1 cellular context compared by ENCODE assay signal in genomic region chr20:48738399-48739304, GRCh38.
TF ChIP-seq lines count a peak whose summit lies in the region.

No MANE protein-coding gene starts in this region.

TF ChIP-seq in HepG2, 621 proteins besides CTCF, POLR2A, EP300 and RAD21 (continued from another document and continues in another):
- TF ChIP-seq FUBP1 (CRISPR knock-in tag; IDR thresholded peaks at IDR 0.05; ENCODE audit: borderline replicate concordance): no peak
- TF ChIP-seq MAZ (IDR thresholded peaks at IDR 0.05; ENCODE audit: borderline replicate concordance, low read depth, low read length): no peak
- no peak for TF ChIP-seq MAZ (CRISPR knock-in tag; IDR thresholded peaks at IDR 0.05; ENCODE audit: low read depth)
- TF ChIP-seq ZEB1 (IDR thresholded peaks at IDR 0.05; ENCODE audit: insufficient replicate concordance, low read depth): peak; percentile 34
- TF ChIP-seq TIGD3 (CRISPR knock-in tag; IDR thresholded peaks at IDR 0.05; ENCODE audit: borderline replicate concordance): 0 out of 2 replicates have a peak, but pooled peaks have one; percentile 24
- peak; percentile 53 for TF ChIP-seq ARNTL (CRISPR knock-in tag; IDR thresholded peaks at IDR 0.05)
- TF ChIP-seq ZNF296 (CRISPR knock-in tag; conservative IDR thresholded peaks at IDR 0.05): no peak
- no peak for TF ChIP-seq HOMEZ (CRISPR knock-in tag; IDR thresholded peaks at IDR 0.05; ENCODE audit: low read depth)
- no peak for TF ChIP-seq SMARCE1 (IDR thresholded peaks at IDR 0.05; ENCODE audit: borderline replicate concordance)
- no peak for TF ChIP-seq MBD4 (IDR thresholded peaks at IDR 0.05; ENCODE audit: borderline replicate concordance, low read length)
- TF ChIP-seq DR1 (CRISPR knock-in tag; IDR thresholded peaks at IDR 0.05): no peak
- no peak for TF ChIP-seq CENPT (CRISPR knock-in tag; IDR thresholded peaks at IDR 0.05; ENCODE audit: low read depth)
- TF ChIP-seq ZNF746 (CRISPR knock-in tag; IDR thresholded peaks at IDR 0.05): peak; percentile 75; the same call in 1 of the 2 replicates
- TF ChIP-seq ZSCAN30 (CRISPR knock-in tag; IDR thresholded peaks at IDR 0.05): no peak
- peak; percentile 61; the same call in 1 of the 2 replicates for TF ChIP-seq PATZ1 (CRISPR knock-in tag; IDR thresholded peaks at IDR 0.05)
- peak; percentile 82 for TF ChIP-seq ZMYM3 (CRISPR knock-in tag; IDR thresholded peaks at IDR 0.05)
- TF ChIP-seq ZBED4 (CRISPR knock-in tag; IDR thresholded peaks at IDR 0.05; ENCODE audit: borderline replicate concordance): no peak
- TF ChIP-seq ZNF205 (CRISPR knock-in tag; IDR thresholded peaks at IDR 0.05): 0 out of 2 replicates have a peak, but pooled peaks have one; percentile 13
- TF ChIP-seq MAX (IDR thresholded peaks at IDR 0.05): peak; percentile 48; the same call in 1 of the 2 replicates
- TF ChIP-seq ZNF513 (CRISPR knock-in tag; conservative IDR thresholded peaks at IDR 0.05): no peak
- TF ChIP-seq ZBTB7B (CRISPR knock-in tag; IDR thresholded peaks at IDR 0.05): peak; percentile 93
- TF ChIP-seq ZNF484 (CRISPR knock-in tag; IDR thresholded peaks at IDR 0.05; ENCODE audit: borderline replicate concordance, low read depth): no peak
- no peak for TF ChIP-seq PAX8 (CRISPR knock-in tag; IDR thresholded peaks at IDR 0.05; ENCODE audit: borderline replicate concordance)
- TF ChIP-seq KLF16 (CRISPR knock-in tag; IDR thresholded peaks at IDR 0.05): 0 out of 4 replicates have a peak, but pooled peaks of 1 of the 2 experiments have one; percentile 35
- peak; percentile 58; the same call in 1 of the 2 replicates for TF ChIP-seq ZNF317 (CRISPR knock-in tag; IDR thresholded peaks at IDR 0.05)
- TF ChIP-seq ZNF430 (CRISPR knock-in tag; IDR thresholded peaks at IDR 0.05): no peak
- 0 out of 2 replicates have a peak, but pooled peaks have one; percentile 17 for TF ChIP-seq KDM4B (CRISPR knock-in tag; IDR thresholded peaks at IDR 0.05)
- TF ChIP-seq NCOA5 (CRISPR knock-in tag; IDR thresholded peaks at IDR 0.05): no peak
- peak; percentile 49; the same call in 1 of the 2 replicates for TF ChIP-seq SOX5 (CRISPR knock-in tag; IDR thresholded peaks at IDR 0.05; ENCODE audit: borderline replicate concordance)
- TF ChIP-seq ELK4 (CRISPR knock-in tag; IDR thresholded peaks at IDR 0.05; ENCODE audit: borderline replicate concordance): no peak
- no peak for TF ChIP-seq TOPORS (CRISPR knock-in tag; IDR thresholded peaks at IDR 0.05)
- 0 out of 2 replicates have a peak, but pooled peaks have one; percentile 9 for TF ChIP-seq HOXA9 (CRISPR knock-in tag; IDR thresholded peaks at IDR 0.05; ENCODE audit: borderline replicate concordance)
- peak; percentile 26; the same call in 1 of the 2 replicates for TF ChIP-seq ZNF792 (CRISPR knock-in tag; IDR thresholded peaks at IDR 0.05)
- no peak for TF ChIP-seq NFKB2 (CRISPR knock-in tag; IDR thresholded peaks at IDR 0.05; ENCODE audit: borderline replicate concordance)
- peak; percentile 98 for TF ChIP-seq ELF3 (CRISPR knock-in tag; IDR thresholded peaks at IDR 0.05)
- TF ChIP-seq PBX3 (CRISPR knock-in tag; IDR thresholded peaks at IDR 0.05; ENCODE audit: borderline replicate concordance): no peak
- no peak for TF ChIP-seq NFIB (CRISPR knock-in tag; IDR thresholded peaks at IDR 0.05; ENCODE audit: borderline replicate concordance)
- no peak for TF ChIP-seq ZNF615 (CRISPR knock-in tag; IDR thresholded peaks at IDR 0.05; ENCODE audit: borderline replicate concordance)
- TF ChIP-seq ZNF280D (CRISPR knock-in tag; IDR thresholded peaks at IDR 0.05): no peak
- TF ChIP-seq ZNF761 (CRISPR knock-in tag; conservative IDR thresholded peaks at IDR 0.05): peak; percentile 78; the same call in 1 of the 2 replicates
- no peak for TF ChIP-seq THYN1 (CRISPR knock-in tag; IDR thresholded peaks at IDR 0.05; ENCODE audit: borderline replicate concordance, low read depth)
- no peak for TF ChIP-seq ZNF232 (CRISPR knock-in tag; IDR thresholded peaks at IDR 0.05; ENCODE audit: borderline replicate concordance)
- no peak for TF ChIP-seq ZNF44 (CRISPR knock-in tag; IDR thresholded peaks at IDR 0.05)
- TF ChIP-seq ZNF724P (CRISPR knock-in tag; IDR thresholded peaks at IDR 0.05; ENCODE audit: borderline replicate concordance): no peak
